Comparison of ENCODE assay signal across 8 cellular contexts in genomic region chr2:95122197-95122551, GRCh38. TPM values are rescaled to one million over a fixed set of nuclear protein-coding genes. Genes with fewer than 3 reads are reported as not detected.
A peak's percentile ranks its signal among the peaks of the same experiment; 100 is the strongest.
DNase-seq lines count a peak whose midpoint lies in the region; ATAC-seq and TF ChIP-seq lines count a peak whose summit lies in the region.

No MANE protein-coding gene starts in this region.

- no peaks in the 10 kb centered on the region for H3F3A ChIP-seq in neural progenitor cell (ENCODE audit: low read depth)

- H3K9me3 Mint-ChIP-seq in neural progenitor cell = no peaks in the 10 kb centered on the region

- H3K27me3 Mint-ChIP-seq in neural progenitor cell (ENCODE audit: insufficient read depth, low read depth) = peaks cover 10% of the 10 kb centered on the region

- peaks cover 18% of the 10 kb centered on the region for H3K4me1 Mint-ChIP-seq in neural progenitor cell

- CTCF ChIA-PET in BJ (lab: Yijun Ruan, JAX) = interaction anchor here (1.8 to 1.9 kb wide), 2 partner anchors 37 to 46 kb away, joined by 4 to 5 read pairs; no protein-coding TSS in a partner anchor

- H3K9ac ChIP-seq in neural progenitor cell = peak overlapping the region; percentile 76

- peak overlapping the region; percentile 99 for H3K4me3 Mint-ChIP-seq in neural progenitor cell

- ATAC-seq in GM21367 (IDR thresholded peaks at IDR 0.05; ENCODE audit: unreplicated experiment) = peak; percentile 6

- peaks cover under 1% of the 10 kb centered on the region for H3K36me3 Mint-ChIP-seq in neural progenitor cell

- peaks cover 10% of the 10 kb centered on the region for H3K4me1 ChIP-seq in effector memory CD4-positive, alpha-beta T cell (ENCODE audit: control insufficient read depth, insufficient read depth, low read length, poor library complexity, severe bottlenecking)
- no peaks in the 10 kb centered on the region for H3K4me1 ChIP-seq in neural progenitor cell

- H3K4me3 ChIP-seq in BJ (ENCODE audit: low read depth, low read length) (peak overlapping the region; percentile 72), neural progenitor cell (peak overlapping the region; percentile 91)
- peak overlapping the region; percentile 98 for H3K4me3 ChIP-seq in effector memory CD4-positive, alpha-beta T cell (ENCODE audit: insufficient read depth, low read depth, low read length, poor library complexity, severe bottlenecking)

- in situ Hi-C loops in KBM-7 (cut with MboI; ENCODE audit: low pct_unique_long_range_greater_than_20kb, low sequenced_read_pairs) = no loop called here

- DNase-seq in BJ (ENCODE audit: low read depth) (no peak), neural progenitor cell (ENCODE audit: low spot score) (no peak), KBM-7 (no peak), retina (no peak)
- no peak for DNase-seq in effector memory CD4-positive, alpha-beta T cell
- DNase-seq in stimulated activated naive CD4-positive, alpha-beta T cell treated with Interleukin-2 at 50 U/mL for 16 hours (lab: John Stamatoyannopoulos, UW) = no peak

- no peak for TF ChIP-seq CTCF in BJ (IDR thresholded peaks at IDR 0.05; ENCODE audit: insufficient read depth, low read depth, low read length)
- TF ChIP-seq CTCF in neural progenitor cell (IDR thresholded peaks at IDR 0.05) = no peak

- H3K36me3 ChIP-seq in BJ (ENCODE audit: control insufficient read depth, insufficient read depth, low read length) (peaks cover 1% of the 10 kb centered on the region; the same call in 1 of the 2 replicates), KOPT-K1 (ENCODE audit: insufficient read depth, low read length) (peaks cover 26% of the 10 kb centered on the region), neural progenitor cell (no peaks in the 10 kb centered on the region)
- no peaks in the 10 kb centered on the region for H3K36me3 ChIP-seq in effector memory CD4-positive, alpha-beta T cell (ENCODE audit: control insufficient read depth, insufficient read depth, low read length)

- H3K27me3 ChIP-seq in BJ (ENCODE audit: control insufficient read depth, insufficient read depth, low read length) = no peaks in the 10 kb centered on the region
- no peaks in the 10 kb centered on the region for H3K27me3 ChIP-seq in effector memory CD4-positive, alpha-beta T cell (replicated peaks; ENCODE audit: control insufficient read depth, insufficient read depth, low read length, poor library complexity, severe bottlenecking)
- H3K27me3 ChIP-seq in neural progenitor cell = no peaks in the 10 kb centered on the region

- peak overlapping the region; percentile 99 for H2AFZ ChIP-seq in neural progenitor cell (replicated peaks)

- no peaks in the 10 kb centered on the region for H4K20me1 ChIP-seq in neural progenitor cell (ENCODE audit: low read depth)

- POLR2A ChIA-PET in BJ (lab: Charles Lee) = no interaction called here

- H3K9me3 ChIP-seq in KOPT-K1 (ENCODE audit: insufficient read depth, low read length, poor library complexity, severe bottlenecking) (no peaks in the 10 kb centered on the region), neural progenitor cell (ENCODE audit: low read depth) (no peaks in the 10 kb centered on the region)
- no peaks in the 10 kb centered on the region for H3K9me3 ChIP-seq in effector memory CD4-positive, alpha-beta T cell (ENCODE audit: control insufficient read depth, low read length)

- peak overlapping the region; percentile 94 for H3K27ac ChIP-seq in KOPT-K1 (ENCODE audit: low read depth, low read length, poor library complexity, severe bottlenecking)
- peak overlapping the region; percentile 88 for H3K27ac ChIP-seq in effector memory CD4-positive, alpha-beta T cell (ENCODE audit: insufficient read depth, low read length, poor library complexity, severe bottlenecking)
- H3K27ac ChIP-seq in neural progenitor cell = no peak overlapping the region

- peak overlapping the region; percentile 92 for H3K27ac Mint-ChIP-seq in neural progenitor cell

- peak overlapping the region; percentile 88 for H3K4me2 ChIP-seq in neural progenitor cell

- H3K79me2 ChIP-seq in neural progenitor cell (ENCODE audit: low read depth) = peaks cover 40% of the 10 kb centered on the region

RNA-seq across cellular contexts. Expression of gene MRPS5, which starts 0.6 kb away (rescaled TPM):
- 38.3 and 45.0 TPM in 2 replicates for polyA plus RNA-seq in BJ (2011; rRNA removed)
- 19.9 and 28.4 TPM in 2 replicates for polyA minus RNA-seq in BJ (2011; rRNA and poly(A)+ RNA removed)
- 56.2 and 75.2 TPM in 2 replicates for total RNA-seq in neural progenitor cell (ENCODE audit: low replicate concordance)

RNA-seq across cellular contexts. Expression of gene ZNF514, which starts 37.5 kb away (rescaled TPM):
- 6.2 and 7.1 TPM in 2 replicates for polyA plus RNA-seq in BJ (2011; rRNA removed)
- 4.4 and 4.7 TPM in 2 replicates for polyA minus RNA-seq in BJ (2011; rRNA and poly(A)+ RNA removed)
- 24.0 and 28.7 TPM in 2 replicates for total RNA-seq in neural progenitor cell (ENCODE audit: low replicate concordance)

RNA-seq across cellular contexts. Expression of gene ZNF2, which starts 43.4 kb away (rescaled TPM):
- polyA plus RNA-seq in BJ (2011; rRNA removed) = 3.2 and 4.1 TPM in 2 replicates
- polyA minus RNA-seq in BJ (2011; rRNA and poly(A)+ RNA removed) = 5.2 and 7.0 TPM in 2 replicates
- 5.1 and 5.2 TPM in 2 replicates for total RNA-seq in neural progenitor cell (ENCODE audit: low replicate concordance)
